ENCODE assay signal across 1 cellular context in the genomic region with DNA sequence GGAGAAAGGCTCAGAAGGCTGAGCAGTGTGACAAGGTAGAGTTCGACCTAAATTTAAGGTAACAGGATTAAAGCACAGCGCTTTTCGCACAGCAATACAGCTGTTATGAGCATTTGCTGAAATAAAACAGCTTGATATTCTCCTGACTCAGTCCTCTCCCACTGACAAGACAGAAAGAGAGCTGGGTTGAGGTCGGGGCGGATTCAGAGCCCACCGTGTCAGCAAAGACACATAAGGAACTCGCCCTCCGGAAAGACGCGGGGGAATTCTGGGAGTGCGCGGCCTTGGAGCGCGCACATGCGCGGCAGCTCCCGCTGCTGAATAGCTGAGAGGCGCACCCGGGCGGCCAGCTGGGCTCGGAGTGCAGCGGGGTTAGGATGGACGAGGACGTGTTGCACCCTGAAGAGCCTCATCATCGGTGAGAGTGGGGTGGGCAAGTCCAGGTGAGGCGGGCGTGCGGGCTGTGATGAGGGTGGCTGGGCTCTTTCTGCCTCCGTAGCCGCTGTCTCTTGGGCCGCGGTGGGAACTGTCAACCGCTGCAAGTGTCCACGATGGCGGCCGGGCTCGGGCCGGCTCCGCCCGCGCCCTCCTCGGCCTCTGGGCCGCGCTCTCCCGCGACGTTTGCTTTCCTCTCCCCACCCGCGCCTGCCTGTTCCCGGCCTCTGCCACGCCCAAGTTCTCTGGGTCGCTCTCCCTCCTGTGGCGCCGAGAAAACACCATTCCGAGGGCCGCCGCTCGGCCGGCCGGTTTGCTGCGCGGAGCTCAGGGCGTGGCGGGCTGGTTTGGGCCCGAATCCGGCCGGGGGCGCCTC.
TF ChIP-seq lines count a peak whose summit lies in the region.

No MANE protein-coding gene starts in this region.

TF ChIP-seq in HepG2, 621 proteins besides CTCF, POLR2A, EP300 and RAD21 (continued from another document and continues in another):
- TF ChIP-seq SP4 (CRISPR knock-in tag; IDR thresholded peaks at IDR 0.05) (peak; percentile 57; the same call in 1 of the 2 replicates), RFXAP (CRISPR knock-in tag; IDR thresholded peaks at IDR 0.05; ENCODE audit: borderline replicate concordance) (peak; percentile 32; the same call in 1 of the 2 replicates), FOXK1 (CRISPR knock-in tag; IDR thresholded peaks at IDR 0.05; ENCODE audit: borderline replicate concordance, low read depth) (0 out of 2 replicates have a peak, but pooled peaks have one; percentile 35), ZNF772 (CRISPR knock-in tag; IDR thresholded peaks at IDR 0.05) (peak; percentile 84; the same call in 1 of the 2 replicates), ZNF777 (CRISPR knock-in tag; IDR thresholded peaks at IDR 0.05) (peak; percentile 58; the same call in 1 of the 2 replicates), ZNF124 (CRISPR knock-in tag; IDR thresholded peaks at IDR 0.05) (peak; percentile 60; the same call in 1 of the 2 replicates), NR2F6 (IDR thresholded peaks at IDR 0.05) (no peak), NR2F6 (CRISPR knock-in tag; IDR thresholded peaks at IDR 0.05) (peak; percentile 33), KDM5B (CRISPR knock-in tag; IDR thresholded peaks at IDR 0.05; ENCODE audit: borderline replicate concordance) (peak; percentile 86), ZNF713 (CRISPR knock-in tag; IDR thresholded peaks at IDR 0.05) (no peak; the same call in 1 of the 2 replicates), ZXDC (CRISPR knock-in tag; IDR thresholded peaks at IDR 0.05) (no peak), RXRA (CRISPR knock-in tag; IDR thresholded peaks at IDR 0.05) (peak; percentile 19; the same call in 1 of the 2 replicates), ATF6 (CRISPR knock-in tag; conservative IDR thresholded peaks at IDR 0.05) (no peak), ZBTB38 (CRISPR knock-in tag; IDR thresholded peaks at IDR 0.05) (peak; percentile 83), ZBTB20 (CRISPR knock-in tag; IDR thresholded peaks at IDR 0.05; ENCODE audit: borderline replicate concordance, low read depth) (no peak; the same call in 1 of the 2 replicates), ZNF446 (CRISPR knock-in tag; IDR thresholded peaks at IDR 0.05) (no peak), NONO (IDR thresholded peaks at IDR 0.05) (no peak), NONO (CRISPR knock-in tag; conservative IDR thresholded peaks at IDR 0.05) (peak; percentile 68), SALL1 (CRISPR knock-in tag; IDR thresholded peaks at IDR 0.05) (peak; percentile 83), KIAA2018 (CRISPR knock-in tag; IDR thresholded peaks at IDR 0.05; ENCODE audit: borderline replicate concordance) (no peak), ONECUT2 (CRISPR knock-in tag; IDR thresholded peaks at IDR 0.05) (0 out of 2 replicates have a peak, but pooled peaks have one; percentile 21)
- TF ChIP-seq, protein P1, sequence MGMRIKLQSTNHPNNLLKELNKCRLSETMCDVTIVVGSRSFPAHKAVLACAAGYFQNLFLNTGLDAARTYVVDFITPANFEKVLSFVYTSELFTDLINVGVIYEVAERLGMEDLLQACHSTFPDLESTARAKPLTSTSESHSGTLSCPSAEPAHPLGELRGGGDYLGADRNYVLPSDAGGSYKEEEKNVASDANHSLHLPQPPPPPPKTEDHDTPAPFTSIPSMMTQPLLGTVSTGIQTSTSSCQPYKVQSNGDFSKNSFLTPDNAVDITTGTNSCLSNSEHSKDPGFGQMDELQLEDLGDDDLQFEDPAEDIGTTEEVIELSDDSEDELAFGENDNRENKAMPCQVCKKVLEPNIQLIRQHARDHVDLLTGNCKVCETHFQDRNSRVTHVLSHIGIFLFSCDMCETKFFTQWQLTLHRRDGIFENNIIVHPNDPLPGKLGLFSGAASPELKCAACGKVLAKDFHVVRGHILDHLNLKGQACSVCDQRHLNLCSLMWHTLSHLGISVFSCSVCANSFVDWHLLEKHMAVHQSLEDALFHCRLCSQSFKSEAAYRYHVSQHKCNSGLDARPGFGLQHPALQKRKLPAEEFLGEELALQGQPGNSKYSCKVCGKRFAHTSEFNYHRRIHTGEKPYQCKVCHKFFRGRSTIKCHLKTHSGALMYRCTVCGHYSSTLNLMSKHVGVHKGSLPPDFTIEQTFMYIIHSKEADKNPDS (CRISPR knock-in tag; IDR thresholded peaks at IDR 0.05): peak; percentile 74
- TF ChIP-seq, protein P2, sequence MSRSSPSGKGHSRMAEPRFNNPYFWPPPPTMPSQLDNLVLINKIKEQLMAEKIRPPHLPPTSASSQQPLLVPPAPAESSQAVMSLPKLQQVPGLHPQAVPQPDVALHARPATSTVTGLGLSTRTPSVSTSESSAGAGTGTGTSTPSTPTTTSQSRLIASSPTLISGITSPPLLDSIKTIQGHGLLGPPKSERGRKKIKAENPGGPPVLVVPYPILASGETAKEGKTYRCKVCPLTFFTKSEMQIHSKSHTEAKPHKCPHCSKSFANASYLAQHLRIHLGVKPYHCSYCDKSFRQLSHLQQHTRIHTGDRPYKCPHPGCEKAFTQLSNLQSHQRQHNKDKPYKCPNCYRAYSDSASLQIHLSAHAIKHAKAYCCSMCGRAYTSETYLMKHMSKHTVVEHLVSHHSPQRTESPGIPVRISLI (CRISPR knock-in tag; IDR thresholded peaks at IDR 0.05; ENCODE audit: borderline replicate concordance): no peak
- TF ChIP-seq, protein P3, sequence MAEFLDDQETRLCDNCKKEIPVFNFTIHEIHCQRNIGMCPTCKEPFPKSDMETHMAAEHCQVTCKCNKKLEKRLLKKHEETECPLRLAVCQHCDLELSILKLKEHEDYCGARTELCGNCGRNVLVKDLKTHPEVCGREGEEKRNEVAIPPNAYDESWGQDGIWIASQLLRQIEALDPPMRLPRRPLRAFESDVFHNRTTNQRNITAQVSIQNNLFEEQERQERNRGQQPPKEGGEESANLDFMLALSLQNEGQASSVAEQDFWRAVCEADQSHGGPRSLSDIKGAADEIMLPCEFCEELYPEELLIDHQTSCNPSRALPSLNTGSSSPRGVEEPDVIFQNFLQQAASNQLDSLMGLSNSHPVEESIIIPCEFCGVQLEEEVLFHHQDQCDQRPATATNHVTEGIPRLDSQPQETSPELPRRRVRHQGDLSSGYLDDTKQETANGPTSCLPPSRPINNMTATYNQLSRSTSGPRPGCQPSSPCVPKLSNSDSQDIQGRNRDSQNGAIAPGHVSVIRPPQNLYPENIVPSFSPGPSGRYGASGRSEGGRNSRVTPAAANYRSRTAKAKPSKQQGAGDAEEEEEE (CRISPR knock-in tag; IDR thresholded peaks at IDR 0.05; ENCODE audit: borderline replicate concordance): no peak
- TF ChIP-seq, protein P4, sequence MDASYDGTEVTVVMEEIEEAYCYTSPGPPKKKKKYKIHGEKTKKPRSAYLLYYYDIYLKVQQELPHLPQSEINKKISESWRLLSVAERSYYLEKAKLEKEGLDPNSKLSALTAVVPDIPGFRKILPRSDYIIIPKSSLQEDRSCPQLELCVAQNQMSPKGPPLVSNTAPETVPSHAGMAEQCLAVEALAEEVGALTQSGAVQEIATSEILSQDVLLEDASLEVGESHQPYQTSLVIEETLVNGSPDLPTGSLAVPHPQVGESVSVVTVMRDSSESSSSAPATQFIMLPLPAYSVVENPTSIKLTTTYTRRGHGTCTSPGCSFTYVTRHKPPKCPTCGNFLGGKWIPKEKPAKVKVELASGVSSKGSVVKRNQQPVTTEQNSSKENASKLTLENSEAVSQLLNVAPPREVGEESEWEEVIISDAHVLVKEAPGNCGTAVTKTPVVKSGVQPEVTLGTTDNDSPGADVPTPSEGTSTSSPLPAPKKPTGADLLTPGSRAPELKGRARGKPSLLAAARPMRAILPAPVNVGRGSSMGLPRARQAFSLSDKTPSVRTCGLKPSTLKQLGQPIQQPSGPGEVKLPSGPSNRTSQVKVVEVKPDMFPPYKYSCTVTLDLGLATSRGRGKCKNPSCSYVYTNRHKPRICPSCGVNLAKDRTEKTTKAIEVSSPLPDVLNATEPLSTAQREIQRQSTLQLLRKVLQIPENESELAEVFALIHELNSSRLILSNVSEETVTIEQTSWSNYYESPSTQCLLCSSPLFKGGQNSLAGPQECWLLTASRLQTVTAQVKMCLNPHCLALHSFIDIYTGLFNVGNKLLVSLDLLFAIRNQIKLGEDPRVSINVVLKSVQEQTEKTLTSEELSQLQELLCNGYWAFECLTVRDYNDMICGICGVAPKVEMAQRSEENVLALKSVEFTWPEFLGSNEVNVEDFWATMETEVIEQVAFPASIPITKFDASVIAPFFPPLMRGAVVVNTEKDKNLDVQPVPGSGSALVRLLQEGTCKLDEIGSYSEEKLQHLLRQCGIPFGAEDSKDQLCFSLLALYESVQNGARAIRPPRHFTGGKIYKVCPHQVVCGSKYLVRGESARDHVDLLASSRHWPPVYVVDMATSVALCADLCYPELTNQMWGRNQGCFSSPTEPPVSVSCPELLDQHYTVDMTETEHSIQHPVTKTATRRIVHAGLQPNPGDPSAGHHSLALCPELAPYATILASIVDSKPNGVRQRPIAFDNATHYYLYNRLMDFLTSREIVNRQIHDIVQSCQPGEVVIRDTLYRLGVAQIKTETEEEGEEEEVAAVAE (CRISPR knock-in tag; IDR thresholded peaks at IDR 0.05; ENCODE audit: borderline replicate concordance): 0 out of 2 replicates have a peak, but pooled peaks have one; percentile 29
- TF ChIP-seq, protein P5, sequence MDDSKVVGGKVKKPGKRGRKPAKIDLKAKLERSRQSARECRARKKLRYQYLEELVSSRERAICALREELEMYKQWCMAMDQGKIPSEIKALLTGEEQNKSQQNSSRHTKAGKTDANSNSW (CRISPR knock-in tag; IDR thresholded peaks at IDR 0.05; ENCODE audit: borderline replicate concordance): peak; percentile 64; the same call in 1 of the 2 replicates
